In genomic region chr17:79721993-79722671, GRCh38 we compare ENCODE assay signal across 13 cellular contexts. TPM values are rescaled to one million over a fixed set of nuclear protein-coding genes. Genes with fewer than 3 reads are reported as not detected.
A peak's percentile ranks its signal among the peaks of the same experiment; 100 is the strongest.
DNase-seq lines count a peak whose midpoint lies in the region; ATAC-seq and TF ChIP-seq lines count a peak whose summit lies in the region.
"Had no signal": no experiment of that assay in that cellular context is flagged by ENCODE, and none has a peak within 500 bp of the region (broad histone marks: within the 10 kb centered on the region; RNA-seq: fewer than 3 reads in every experiment).

No MANE protein-coding gene starts in this region.

- no peaks in the 10 kb centered on the region for H3K4me1 ChIP-seq in OCI-LY3 (ENCODE audit: low read length)

- no peak overlapping the region for H3K9ac ChIP-seq in OCI-LY3 (ENCODE audit: low read length)

- ATAC-seq in esophagus mucosa (peak; percentile 17), HG02798 (IDR thresholded peaks at IDR 0.05; ENCODE audit: poor library complexity, unreplicated experiment) (no peak), sciatic nerve (no peak)

- H3K9me3 ChIP-seq in OCI-LY3 (ENCODE audit: insufficient read depth, low read length) = no peaks in the 10 kb centered on the region

- H3K4me2 ChIP-seq in OCI-LY3 (ENCODE audit: low read length) = no peak overlapping the region

- no peaks in the 10 kb centered on the region for H3K27me3 ChIP-seq in OCI-LY3 (ENCODE audit: low read depth, low read length)

- no peaks in the 10 kb centered on the region for H3K79me2 ChIP-seq in OCI-LY3 (ENCODE audit: low read length)

- no peaks in the 10 kb centered on the region for H3K36me3 Mint-ChIP-seq in CD14-positive monocyte
- H3K36me3 Mint-ChIP-seq: activated naive CD4-positive, alpha-beta T cell treated with anti-CD3 and anti-CD28 coated beads, Interleukin-2, amount 50 U/mL, for 24 hours had no signal

- peak; percentile 3 for TF ChIP-seq CTCF in GM12865 (IDR thresholded peaks at IDR 0.05; ENCODE audit: insufficient read depth, low read depth, low read length, missing control alignments)
- TF ChIP-seq CTCF in OCI-LY3 (IDR thresholded peaks at IDR 0.05; ENCODE audit: low read depth, low read length) = peak; percentile 21; the same call in 1 of the 2 replicates
- TF ChIP-seq CTCF in CD14-positive monocyte (IDR thresholded peaks at IDR 0.05) = no peak

- no peak overlapping the region for H2AFZ ChIP-seq in OCI-LY3 (ENCODE audit: low read depth, low read length)

- no peak overlapping the region for H3K4me3 ChIP-seq in GM12865 (ENCODE audit: low read depth, low read length)
- H3K4me3 ChIP-seq in OCI-LY3 (ENCODE audit: low read length) = no peak overlapping the region

- peaks cover 0 to 2% (median 0%) of the 10 kb centered on the region in 7 donors for H3K9me3 Mint-ChIP-seq in CD14-positive monocyte
- H3K9me3 Mint-ChIP-seq: activated naive CD4-positive, alpha-beta T cell treated with anti-CD3 and anti-CD28 coated beads, Interleukin-2, amount 50 U/mL, for 24 hours had no signal

- intact Hi-C loops in CD14-positive monocyte (cut with micrococcal nuclease) = no loop called here
- intact Hi-C loops in sciatic nerve (cut with DNase I) = no loop called here

- no peaks in the 10 kb centered on the region for H3K4me1 Mint-ChIP-seq in CD14-positive monocyte
- H3K4me1 Mint-ChIP-seq: activated naive CD4-positive, alpha-beta T cell treated with anti-CD3 and anti-CD28 coated beads, Interleukin-2, amount 50 U/mL, for 24 hours had no signal

- peak overlapping the region in 1 of 7 donors; percentile 20 for H3K27ac Mint-ChIP-seq in CD14-positive monocyte
- H3K27ac Mint-ChIP-seq: activated naive CD4-positive, alpha-beta T cell treated with anti-CD3 and anti-CD28 coated beads, Interleukin-2, amount 50 U/mL, for 24 hours had no signal

- H3K36me3 ChIP-seq in OCI-LY3 (replicated peaks; ENCODE audit: low read depth, low read length) = no peaks in the 10 kb centered on the region

- H3K4me3 Mint-ChIP-seq in CD14-positive monocyte = no peak overlapping the region
- H3K4me3 Mint-ChIP-seq: activated naive CD4-positive, alpha-beta T cell treated with anti-CD3 and anti-CD28 coated beads, Interleukin-2, amount 50 U/mL, for 24 hours had no signal

- DNase-seq in A172 (ENCODE audit: low spot score) (peak; percentile 55), GM12865 (ENCODE audit: low read depth) (no peak), ecto neural progenitor cell (ENCODE audit: low spot score) (no peak), CD14-positive monocyte (ENCODE audit: low spot score) (no peak), sciatic nerve (ENCODE audit: low spot score) (no peak)
- DNase-seq: mesenchymal stem cell, NCI-H345 had no signal

- H3K27me3 Mint-ChIP-seq in CD14-positive monocyte (ENCODE audit: low read depth in 3 of 3) = peaks cover 2 to 6% (median 2%) of the 10 kb centered on the region in 3 donors

- H3K27ac ChIP-seq in OCI-LY3 (ENCODE audit: low read length) = no peak overlapping the region

- no peaks in the 10 kb centered on the region for H4K20me1 ChIP-seq in OCI-LY3 (ENCODE audit: insufficient read depth, low read length)

RNA-seq across cellular contexts. Expression of gene ENPP7, which starts 8.6 kb away (rescaled TPM):
- total RNA-seq in A172 (2014; rRNA removed; shearing (Covaris generic)) = not detected in 2 replicates
- total RNA-seq in esophagus mucosa = not detected
- polyA plus RNA-seq in CD14-positive monocyte = not detected
- not detected for total RNA-seq in sciatic nerve
- total RNA-seq: subcutaneous adipose tissue had no signal
- polyA plus RNA-seq: esophagus had no signal

RNA-seq across cellular contexts. Expression of gene CBX2, which starts 55.8 kb away (rescaled TPM):
- total RNA-seq in A172 (2014; rRNA removed; shearing (Covaris generic)) = 24.7 and 27.2 TPM in 2 replicates
- total RNA-seq in esophagus mucosa (3.8 TPM), sciatic nerve (4.7 TPM)
- under 1 TPM in 1 of 2 donors, not detected in 1; 0.09 TPM for polyA plus RNA-seq in CD14-positive monocyte
